Comparison of ENCODE assay signal across 8 cellular contexts in genomic region chr3:46948830-46949671, GRCh38. TPM values are rescaled to one million over a fixed set of nuclear protein-coding genes. Genes with fewer than 3 reads are reported as not detected.
A peak's percentile ranks its signal among the peaks of the same experiment; 100 is the strongest.
DNase-seq lines count a peak whose midpoint lies in the region; ATAC-seq and TF ChIP-seq lines count a peak whose summit lies in the region.

No MANE protein-coding gene starts in this region.

- TF ChIP-seq CTCF in GM20000 (IDR thresholded peaks at IDR 0.05; ENCODE audit: extremely low read depth, missing control alignments): no peak

- DNase-seq in CD1c-positive myeloid dendritic cell (ENCODE audit: extremely low spot score): peak; percentile 87
- peak; percentile 56 for DNase-seq in GM20000 (ENCODE audit: low spot score)
- DNase-seq in RPMI8226: peak; percentile 45
- peak; percentile 66 for DNase-seq in Right ventricle myocardium superior
- DNase-seq in stimulated activated naive CD8-positive, alpha-beta T cell treated with anti-CD3 and anti-CD28 coated beads, Interleukin-15, Interleukin-2, amounts not matched to agents 100 U/mL and 50 U/mL, for 24 hours: peak; percentile 47
- DNase-seq in OCI-M2 (lab: John Stamatoyannopoulos, UW; ENCODE audit: unreplicated experiment): no peak
- no peak for DNase-seq in HK-2 (ENCODE audit: unreplicated experiment)
- DNase-seq in activated gamma-delta T cell treated with Interleukin-2 at 50 U/mL for 16 hours: no peak

- intact Hi-C loops in Right ventricle myocardium superior (cut with DNase I): no loop called here

- ATAC-seq in Right ventricle myocardium superior (ENCODE audit: poor library complexity): peak; percentile 35
- ATAC-seq in stimulated activated naive CD8-positive, alpha-beta T cell treated with anti-CD3 and anti-CD28 coated beads, Interleukin-15, Interleukin-2, amounts not matched to agents 100 U/mL and 50 U/mL, for 24 hours: peak; percentile 19

RNA-seq across cellular contexts. Expression of gene CCDC12, which starts 27.5 kb away (rescaled TPM):
- total RNA-seq in Right ventricle myocardium superior: 29.2 TPM

RNA-seq across cellular contexts. Expression of gene NBEAL2, which starts 30.4 kb away (rescaled TPM):
- total RNA-seq in Right ventricle myocardium superior: 11.7 TPM

Comparison
In these comparisons a context has a peak if more than half of its experiments do, and no peak if none do; other contexts are left out.
1. DNase-seq: peak in CD1c-positive myeloid dendritic cell (single experiment), GM20000 (single experiment), RPMI8226 (single experiment), Right ventricle myocardium superior (single experiment) and stimulated activated naive CD8-positive, alpha-beta T cell treated with anti-CD3 and anti-CD28 coated beads, Interleukin-15, Interleukin-2, amounts not matched to agents 100 U/mL and 50 U/mL, for 24 hours (single experiment); none in OCI-M2 (single experiment), HK-2 (single experiment) and activated gamma-delta T cell treated with Interleukin-2 at 50 U/mL for 16 hours (single experiment).